Comparison of ENCODE assay signal across 1 cellular context in genomic region chr14:24146978-24147760, GRCh38.
A peak's percentile ranks its signal among the peaks of the same experiment; 100 is the strongest.
TF ChIP-seq lines count a peak whose summit lies in the region.

Gene RNF31, plus strand, starts transcription at chr14:24147498. Its CDS starts 201 bp downstream, at chr14:24147699.

TF ChIP-seq in HepG2, 621 proteins besides CTCF, POLR2A, EP300 and RAD21 (continued from another document):
- no peak; the same call in 1 of the 2 replicates for TF ChIP-seq GMEB1 (CRISPR knock-in tag; IDR thresholded peaks at IDR 0.05; ENCODE audit: borderline replicate concordance)
- no peak for TF ChIP-seq XRCC5 (optimal IDR thresholded peaks at IDR 0.05; ENCODE audit: low read length)
- no peak for TF ChIP-seq RAD51 (IDR thresholded peaks at IDR 0.05; ENCODE audit: borderline replicate concordance)
- no peak for TF ChIP-seq ZNF816 (CRISPR knock-in tag; IDR thresholded peaks at IDR 0.05; ENCODE audit: borderline replicate concordance)
- peak; percentile 58 for TF ChIP-seq HIVEP1 (CRISPR knock-in tag; IDR thresholded peaks at IDR 0.05)
- peak; percentile 72 for TF ChIP-seq UBTF (CRISPR knock-in tag; IDR thresholded peaks at IDR 0.05)
- TF ChIP-seq ZFP37 (CRISPR knock-in tag; IDR thresholded peaks at IDR 0.05; ENCODE audit: borderline replicate concordance) = 0 out of 2 replicates have a peak, but pooled peaks have one; percentile 11
- TF ChIP-seq ZBTB25 (CRISPR knock-in tag; IDR thresholded peaks at IDR 0.05) = no peak
- peak; percentile 24; the same call in 1 of the 2 replicates for TF ChIP-seq ZNF543 (CRISPR knock-in tag; IDR thresholded peaks at IDR 0.05)
- TF ChIP-seq MIER3 (CRISPR knock-in tag; IDR thresholded peaks at IDR 0.05; ENCODE audit: borderline replicate concordance) = no peak; the same call in none of the 2 replicates
- TF ChIP-seq SALL2 (CRISPR knock-in tag; IDR thresholded peaks at IDR 0.05) = peak; percentile 32; the same call in 1 of the 2 replicates
- TF ChIP-seq ZGPAT (CRISPR knock-in tag; IDR thresholded peaks at IDR 0.05) = peak; percentile 68
- TF ChIP-seq HES4 (CRISPR knock-in tag; IDR thresholded peaks at IDR 0.05; ENCODE audit: borderline replicate concordance) = no peak
- no peak for TF ChIP-seq ZNF18 (CRISPR knock-in tag; IDR thresholded peaks at IDR 0.05; ENCODE audit: insufficient replicate concordance)
- no peak for TF ChIP-seq TEAD2 (CRISPR knock-in tag; IDR thresholded peaks at IDR 0.05)
- peak; percentile 11 for TF ChIP-seq MED8 (CRISPR knock-in tag; IDR thresholded peaks at IDR 0.05; ENCODE audit: insufficient replicate concordance)
- TF ChIP-seq HMG20B (CRISPR knock-in tag; conservative IDR thresholded peaks at IDR 0.05) = 0 out of 2 replicates have a peak, but pooled peaks have one; percentile 42
- TF ChIP-seq FOSL2 (CRISPR knock-in tag; IDR thresholded peaks at IDR 0.05) = peak; percentile 8; the same call in 1 of the 2 replicates
- peak; percentile 87; the same call in 1 of the 2 replicates for TF ChIP-seq MLXIP (CRISPR knock-in tag; IDR thresholded peaks at IDR 0.05; ENCODE audit: borderline replicate concordance)
- no peak for TF ChIP-seq ZUFSP (CRISPR knock-in tag; IDR thresholded peaks at IDR 0.05; ENCODE audit: borderline replicate concordance)
- TF ChIP-seq AHR (CRISPR knock-in tag; IDR thresholded peaks at IDR 0.05) = peak; percentile 73
- peak; percentile 11; the same call in 1 of the 2 replicates for TF ChIP-seq ATF7-NPFF (CRISPR knock-in tag; IDR thresholded peaks at IDR 0.05; ENCODE audit: low read depth)
- no peak for TF ChIP-seq ZNF841 (CRISPR knock-in tag; IDR thresholded peaks at IDR 0.05; ENCODE audit: borderline replicate concordance)
